ENCODE assay signal across 8 cellular contexts in genomic region chr2:61065706-61066688, GRCh38. TPM values are rescaled to one million over a fixed set of nuclear protein-coding genes. Genes with fewer than 3 reads are reported as not detected.
DNase-seq lines count a peak whose midpoint lies in the region; ATAC-seq and TF ChIP-seq lines count a peak whose summit lies in the region.

Gene SANBR, plus strand, starts transcription at chr2:61065871. Its CDS starts 4,480 bp downstream, at chr2:61070351.

- ATAC-seq in GM19025 (IDR thresholded peaks at IDR 0.05; ENCODE audit: low read depth, unreplicated experiment), result peak; percentile 97
- ATAC-seq in HG03196 (IDR thresholded peaks at IDR 0.05; ENCODE audit: unreplicated experiment), result peak; percentile 96

- peak within 1 kb of the TSS; percentile 88 for H3K4me3 ChIP-seq in choroid plexus epithelial cell (ENCODE audit: low read depth, low read length)

- H3K27ac ChIP-seq in layer of hippocampus (ENCODE audit: low read depth, low read length), result peak within 1 kb of the TSS; percentile 79

- H3K27me3 ChIP-seq in layer of hippocampus (ENCODE audit: control insufficient read depth, insufficient read depth, low read length), result no peaks in the 10 kb centered on the region

- TF ChIP-seq CTCF in choroid plexus epithelial cell (conservative IDR thresholded peaks at IDR 0.05; ENCODE audit: low read depth, low read length), result no peak

- DNase-seq in AML-193 (lab: John Stamatoyannopoulos, UW) (peak; percentile 90 to 93), NCI-H460 (ENCODE audit: extremely low read depth, low read depth) (peak; percentile 83), choroid plexus epithelial cell (ENCODE audit: low read depth) (peak; percentile 77)
- DNase-seq in activated CD4-positive, alpha-beta T cell treated with anti-CD3 and anti-CD28 coated beads for 24 hours (ENCODE audit: low read depth in 2 of 2), result peak; percentile 66 to 68
- peak; percentile 47 to 72 for DNase-seq in stimulated activated CD4-positive, alpha-beta T cell treated with anti-CD3 and anti-CD28 coated beads, Interleukin-1b, Interleukin-23, amount 100 ng/mL, for 1 hour (ENCODE audit: low read depth in 2 of 2)

RNA-seq across cellular contexts. Expression of gene SANBR, which starts in this region (rescaled TPM):
- total RNA-seq in NCI-H460 (2014; rRNA removed; shearing (Covaris generic)), result 6.9 and 8.9 TPM in 2 replicates
- polyA plus RNA-seq in NCI-H460 (2014; cell fraction: nucleus; rRNA removed), result 8.2 and 12.9 TPM in 2 replicates

Comparison
In these comparisons a context has a peak if more than half of its experiments do, and no peak if none do; other contexts are left out.
1. Peak in every context shown above with its lines: DNase-seq, ATAC-seq, H3K4me3 ChIP-seq and H3K27ac ChIP-seq.